ENCODE assay signal across 3 cellular contexts in genomic region chr1:4937876-4938534, GRCh38.
"Had no signal": no experiment of that assay in that cellular context is flagged by ENCODE, and none has a peak within 500 bp of the region (broad histone marks: within the 10 kb centered on the region; RNA-seq: fewer than 3 reads in every experiment).

No MANE protein-coding gene starts in this region.

- DNase-seq: GDM1, GF-D8 had no signal

- H3K4me3 ChIP-seq: GM12878 had no signal

- ATAC-seq: GM12878 had no signal
